In genomic region chr14:103555559-103556337, GRCh38 we compare ENCODE assay signal across 20 cellular contexts. TPM values are rescaled to one million over a fixed set of nuclear protein-coding genes. Genes with fewer than 3 reads are reported as not detected.
DNase-seq lines count a peak whose midpoint lies in the region; ATAC-seq and TF ChIP-seq lines count a peak whose summit lies in the region.
"Had no signal": no experiment of that assay in that cellular context is flagged by ENCODE, and none has a peak within 500 bp of the region (broad histone marks: within the 10 kb centered on the region; RNA-seq: fewer than 3 reads in every experiment).

No MANE protein-coding gene starts in this region.

- H3K36me3 ChIP-seq in cardiac muscle cell (peaks cover 21% of the 10 kb centered on the region), tibial artery (peaks cover 16 to 25% (median 16%) of the 10 kb centered on the region in 3 donors), PC-9 (ENCODE audit: low read depth) (peaks cover 41% of the 10 kb centered on the region)
- H3K36me3 ChIP-seq: prostate gland had no signal

- H3K36me3 Mint-ChIP-seq in activated CD8-positive, alpha-beta T cell treated with anti-CD3 and anti-CD28 coated beads, Interleukin-2, amount 10 ng/mL, durations not matched to agents 7 days and 5 days (ENCODE audit: low read depth) = peaks cover 23% of the 10 kb centered on the region
- H3K36me3 Mint-ChIP-seq in activated CD8-positive, alpha-beta T cell treated with anti-CD3 and anti-CD28 coated beads for 36 hours (ENCODE audit: low read depth) = peaks cover 32% of the 10 kb centered on the region
- H3K36me3 Mint-ChIP-seq in nephron (ENCODE audit: low read depth) = peaks cover 24% of the 10 kb centered on the region
- H3K36me3 Mint-ChIP-seq: natural killer cell had no signal

- no peaks in the 10 kb centered on the region for H3K27me3 Mint-ChIP-seq in activated CD8-positive, alpha-beta T cell treated with anti-CD3 and anti-CD28 coated beads, Interleukin-2, amount 10 ng/mL, durations not matched to agents 7 days and 5 days (ENCODE audit: low read depth)
- H3K27me3 Mint-ChIP-seq in activated CD8-positive, alpha-beta T cell treated with anti-CD3 and anti-CD28 coated beads for 36 hours = no peaks in the 10 kb centered on the region
- H3K27me3 Mint-ChIP-seq in nephron (ENCODE audit: low read depth) = peaks cover 3% of the 10 kb centered on the region

- CTCF ChIA-PET in activated CD8-positive, alpha-beta T cell treated with anti-CD3 and anti-CD28 coated beads, Interleukin-2, amount 10 ng/mL, durations not matched to agents 7 days and 5 days (lab: Charles Lee) = no interaction called here
- CTCF ChIA-PET in activated CD8-positive, alpha-beta T cell treated with anti-CD3 and anti-CD28 coated beads for 36 hours (lab: Charles Lee) = interaction anchor here (0.6 to 2.5 kb wide), 2 partner anchors 13 to 1849 kb away, joined by 3 to 9 read pairs; no protein-coding TSS in a partner anchor
- CTCF ChIA-PET in PC-9 (lab: Charles Lee) = no interaction called here

- BruUV-seq in PC-9 (replicated peaks; lab: Mats Ljungman, UMichigan) = no TSS peak

- POLR2A ChIA-PET in activated CD8-positive, alpha-beta T cell treated with anti-CD3 and anti-CD28 coated beads, Interleukin-2, amount 10 ng/mL, durations not matched to agents 7 days and 5 days (lab: Charles Lee) = interaction anchor here (1.4 kb wide), 1 partner anchor 10 kb away, joined by 5 read pairs; no protein-coding TSS in a partner anchor
- POLR2A ChIA-PET in activated CD8-positive, alpha-beta T cell treated with anti-CD3 and anti-CD28 coated beads for 36 hours (lab: Charles Lee) = no interaction called here
- POLR2A ChIA-PET in PC-9 (lab: Charles Lee; ENCODE audit: unreplicated experiment) = no interaction called here

- no peaks in the 10 kb centered on the region for H3K9me3 ChIP-seq in cardiac muscle cell (ENCODE audit: low read depth)
- H3K9me3 ChIP-seq in tibial artery = no peaks in the 10 kb centered on the region
- no peaks in the 10 kb centered on the region for H3K9me3 ChIP-seq in PC-9 (ENCODE audit: insufficient read depth, low read depth)
- H3K9me3 ChIP-seq: prostate gland, tibial nerve had no signal

- peak overlapping the region; percentile 61 for H3K27ac Mint-ChIP-seq in activated CD8-positive, alpha-beta T cell treated with anti-CD3 and anti-CD28 coated beads, Interleukin-2, amount 10 ng/mL, durations not matched to agents 7 days and 5 days
- no peak overlapping the region for H3K27ac Mint-ChIP-seq in activated CD8-positive, alpha-beta T cell treated with anti-CD3 and anti-CD28 coated beads for 36 hours
- H3K27ac Mint-ChIP-seq in nephron = peak overlapping the region; percentile 46 to 68 (median 67)

- H3K4me2 ChIP-seq in PC-9 = no peak overlapping the region
- H3K4me2 ChIP-seq: KMS-11 had no signal

- intact Hi-C loops in activated CD8-positive, alpha-beta T cell treated with anti-CD3 and anti-CD28 coated beads for 36 hours (cut with micrococcal nuclease) = no loop called here
- intact Hi-C loops in tibial artery (cut with DNase I; ENCODE audit: low total_unique reads) (no loop called here), PC-9 (cut with micrococcal nuclease; ENCODE audit: unreplicated experiment) (no loop called here)

- H3K9me3 Mint-ChIP-seq in activated CD8-positive, alpha-beta T cell treated with anti-CD3 and anti-CD28 coated beads, Interleukin-2, amount 10 ng/mL, durations not matched to agents 7 days and 5 days (ENCODE audit: insufficient read depth) = no peaks in the 10 kb centered on the region
- H3K9me3 Mint-ChIP-seq in activated CD8-positive, alpha-beta T cell treated with anti-CD3 and anti-CD28 coated beads for 36 hours = no peaks in the 10 kb centered on the region
- H3K9me3 Mint-ChIP-seq in nephron = no peaks in the 10 kb centered on the region
- H3K9me3 Mint-ChIP-seq: natural killer cell had no signal

- H3K79me2 ChIP-seq in PC-9 (ENCODE audit: low read depth) = peaks cover 56% of the 10 kb centered on the region

- H3K27me3 ChIP-seq in cardiac muscle cell (no peaks in the 10 kb centered on the region), tibial artery (no peaks in the 10 kb centered on the region), PC-9 (ENCODE audit: insufficient read depth, low read depth) (no peaks in the 10 kb centered on the region)
- H3K27me3 ChIP-seq: tibial nerve had no signal

- peak overlapping the region; percentile 79 for H3K27ac ChIP-seq in cardiac muscle cell
- H3K27ac ChIP-seq in tibial artery = peak overlapping the region; percentile 16 to 97
- H3K27ac ChIP-seq in PC-9 = no peak overlapping the region
- H3K27ac ChIP-seq: KMS-11, prostate gland had no signal

- DNase-seq in activated CD8-positive, alpha-beta T cell treated with anti-CD3 and anti-CD28 coated beads, Interleukin-2, amount 10 ng/mL, durations not matched to agents 7 days and 5 days = no peak
- no peak for DNase-seq in activated CD8-positive, alpha-beta T cell treated with anti-CD3 and anti-CD28 coated beads for 36 hours
- DNase-seq in cardiac muscle cell (ENCODE audit: low read depth in 1 of 2, low spot score in 1 of 2) = peak in 1 of 2 donors; percentile 28
- peak in 1 of 2 donors; percentile 68 for DNase-seq in tibial artery
- no peak for DNase-seq in activated naive CD4-positive, alpha-beta T cell treated with Interleukin-2 at 50 U/mL for 16 hours
- no peak for DNase-seq in Kasumi-1 (lab: John Stamatoyannopoulos, UW)
- no peak for DNase-seq in PC-9
- DNase-seq: 8988T; activated CD4-positive, alpha-beta T cell treated with anti-CD3 and anti-CD28 coated beads for 48 hours; activated CD8-positive, alpha-beta memory T cell treated with anti-CD3 and anti-CD28 coated beads, Interleukin-2, amount 50 U/mL, for 48 hours; activated naive CD4-positive, alpha-beta T cell; Calu3; effector memory CD4-positive, alpha-beta T cell; natural killer cell; NCI-H2029; NCI-H510A had no signal

- peaks cover 25% of the 10 kb centered on the region for H3K4me1 Mint-ChIP-seq in activated CD8-positive, alpha-beta T cell treated with anti-CD3 and anti-CD28 coated beads, Interleukin-2, amount 10 ng/mL, durations not matched to agents 7 days and 5 days (ENCODE audit: low read depth)
- H3K4me1 Mint-ChIP-seq in activated CD8-positive, alpha-beta T cell treated with anti-CD3 and anti-CD28 coated beads for 36 hours (ENCODE audit: low read depth) = peaks cover 37% of the 10 kb centered on the region
- peaks cover 62% of the 10 kb centered on the region for H3K4me1 Mint-ChIP-seq in nephron

- no peak for ATAC-seq in activated CD8-positive, alpha-beta T cell treated with anti-CD3 and anti-CD28 coated beads, Interleukin-2, amount 10 ng/mL, durations not matched to agents 7 days and 5 days
- ATAC-seq in activated CD8-positive, alpha-beta T cell treated with anti-CD3 and anti-CD28 coated beads for 36 hours = no peak
- ATAC-seq: natural killer cell had no signal

- no peak overlapping the region for H3K4me3 Mint-ChIP-seq in activated CD8-positive, alpha-beta T cell treated with anti-CD3 and anti-CD28 coated beads, Interleukin-2, amount 10 ng/mL, durations not matched to agents 7 days and 5 days
- no peak overlapping the region for H3K4me3 Mint-ChIP-seq in activated CD8-positive, alpha-beta T cell treated with anti-CD3 and anti-CD28 coated beads for 36 hours
- H3K4me3 Mint-ChIP-seq in nephron = peak overlapping the region in 1 of 3 experiments; percentile 30
- H3K4me3 Mint-ChIP-seq: natural killer cell had no signal

- TF ChIP-seq CTCF in activated CD8-positive, alpha-beta T cell treated with anti-CD3 and anti-CD28 coated beads for 36 hours (IDR thresholded peaks at IDR 0.05) = no peak
- TF ChIP-seq CTCF in cardiac muscle cell (IDR thresholded peaks at IDR 0.05; ENCODE audit: low read depth, low read length) (no peak), nephron (IDR thresholded peaks at IDR 0.05; ENCODE audit: unreplicated experiment in 3 of 3) (no peak), tibial artery (IDR thresholded peaks at IDR 0.05) (no peak), PC-9 (conservative IDR thresholded peaks at IDR 0.05) (no peak)

- H3K4me1 ChIP-seq in cardiac muscle cell (ENCODE audit: low read depth) = peaks cover 19% of the 10 kb centered on the region
- H3K4me1 ChIP-seq in tibial artery = peaks cover 5 to 86% (median 46%) of the 10 kb centered on the region in 4 donors
- H3K4me1 ChIP-seq in PC-9 (replicated peaks; ENCODE audit: insufficient read depth) = peaks cover 40% of the 10 kb centered on the region

- no peak overlapping the region for H3K4me3 ChIP-seq in cardiac muscle cell
- H3K4me3 ChIP-seq in tibial artery = no peak overlapping the region
- H3K4me3 ChIP-seq in PC-9 = no peak overlapping the region
- H3K4me3 ChIP-seq: prostate gland, tibial nerve had no signal

- no peaks in the 10 kb centered on the region for H3K9me2 ChIP-seq in PC-9 (ENCODE audit: insufficient read depth)

- peaks cover 75% of the 10 kb centered on the region for H4K20me1 ChIP-seq in PC-9 (ENCODE audit: insufficient read depth)

- peaks cover 57% of the 10 kb centered on the region for H3F3A ChIP-seq in PC-9 (ENCODE audit: insufficient read depth, low read depth)

- no peak overlapping the region for H2AFZ ChIP-seq in PC-9

RNA-seq across cellular contexts. Expression of gene BAG5, which starts 6.7 kb away (rescaled TPM):
- total RNA-seq in activated CD8-positive, alpha-beta T cell treated with anti-CD3 and anti-CD28 coated beads, Interleukin-2, amount 10 ng/mL, durations not matched to agents 7 days and 5 days = 10 to 100 TPM; 31.1 to 33.2 TPM
- total RNA-seq in activated CD8-positive, alpha-beta T cell treated with anti-CD3 and anti-CD28 coated beads for 36 hours = 10 to 100 TPM; 28.8 to 29.6 TPM
- total RNA-seq in cardiac muscle cell (17.4 and 17.6 TPM in 2 replicates), PC-9 (2021) (61.5 and 76.5 TPM in 2 replicates)
- polyA plus RNA-seq in cardiac muscle cell = 17.6 and 19.6 TPM in 2 replicates

RNA-seq across cellular contexts. Expression of gene COA8, which starts 7.0 kb away (rescaled TPM):
- 10 to 100 TPM; 28.3 to 34.3 TPM for total RNA-seq in activated CD8-positive, alpha-beta T cell treated with anti-CD3 and anti-CD28 coated beads, Interleukin-2, amount 10 ng/mL, durations not matched to agents 7 days and 5 days
- 10 to 100 TPM; 40.3 to 45.6 TPM for total RNA-seq in activated CD8-positive, alpha-beta T cell treated with anti-CD3 and anti-CD28 coated beads for 36 hours
- total RNA-seq in cardiac muscle cell (31.3 and 33.8 TPM in 2 replicates), PC-9 (2021) (93.8 and 101 TPM in 2 replicates)
- polyA plus RNA-seq in cardiac muscle cell = 68.2 and 69.3 TPM in 2 replicates

RNA-seq across cellular contexts. Expression of gene TRMT61A, which starts 26.8 kb away (rescaled TPM):
- total RNA-seq in activated CD8-positive, alpha-beta T cell treated with anti-CD3 and anti-CD28 coated beads, Interleukin-2, amount 10 ng/mL, durations not matched to agents 7 days and 5 days = 1 to 10 TPM; 8.5 to 8.8 TPM
- 1 to 10 TPM; 9.9 TPM for total RNA-seq in activated CD8-positive, alpha-beta T cell treated with anti-CD3 and anti-CD28 coated beads for 36 hours
- 5.7 and 7.5 TPM in 2 replicates for total RNA-seq in cardiac muscle cell
- 5.6 and 7.4 TPM in 2 replicates for polyA plus RNA-seq in cardiac muscle cell
- 22.5 and 25.9 TPM in 2 replicates for total RNA-seq in PC-9 (2021)

RNA-seq across cellular contexts. Expression of gene CKB, which starts 33.1 kb away (rescaled TPM):
- total RNA-seq in activated CD8-positive, alpha-beta T cell treated with anti-CD3 and anti-CD28 coated beads, Interleukin-2, amount 10 ng/mL, durations not matched to agents 7 days and 5 days = 1 to 10 TPM; 2.2 to 2.7 TPM
- total RNA-seq in activated CD8-positive, alpha-beta T cell treated with anti-CD3 and anti-CD28 coated beads for 36 hours = 1 to 10 TPM; 5.8 to 9.1 TPM
- total RNA-seq in cardiac muscle cell = 169 and 324 TPM in 2 replicates
- polyA plus RNA-seq in cardiac muscle cell = 177 and 327 TPM in 2 replicates
- 64.4 and 66.8 TPM in 2 replicates for total RNA-seq in PC-9 (2021)
